In the genomic region with DNA sequence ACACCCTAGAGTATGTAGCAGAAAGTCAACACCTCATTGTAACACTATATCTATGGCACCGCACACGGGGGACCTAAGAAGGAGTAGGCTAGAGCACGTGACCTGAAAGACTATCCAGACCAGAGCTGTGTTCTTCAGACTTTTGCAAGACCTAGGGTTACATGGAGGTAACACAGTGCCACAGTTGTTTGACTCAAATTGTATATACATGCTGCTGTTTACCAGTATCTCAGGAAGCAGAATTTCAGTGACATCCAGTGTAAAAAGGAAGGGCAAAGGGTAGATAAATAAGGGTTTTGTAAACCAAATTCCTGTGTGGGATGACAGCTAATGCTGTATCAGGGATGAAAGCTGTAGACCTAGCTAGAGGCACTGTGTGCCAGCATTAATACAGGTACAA, we compare ENCODE assay signal across 20 cellular contexts. TPM values are rescaled to one million over a fixed set of nuclear protein-coding genes. Genes with fewer than 3 reads are reported as not detected.
DNase-seq lines count a peak whose midpoint lies in the region; ATAC-seq, FAIRE-seq and TF ChIP-seq lines count a peak whose summit lies in the region.
"Had no signal": no experiment of that assay in that cellular context is flagged by ENCODE, and none has a peak within 500 bp of the region (broad histone marks: within the 10 kb centered on the region; RNA-seq: fewer than 3 reads in every experiment).

No MANE protein-coding gene starts in this region.

- no peaks in the 10 kb centered on the region for H3K27me3 ChIP-seq in K562 (ENCODE audit: control insufficient read depth in 2 of 2, insufficient read depth in 2 of 2, low read length in 2 of 2)
- no peaks in the 10 kb centered on the region for H3K27me3 ChIP-seq in mesendoderm (ENCODE audit: insufficient read depth, low read length, poor library complexity)
- H3K27me3 ChIP-seq: BE2C had no signal

- H3K36me3 ChIP-seq in K562 (ENCODE audit: control insufficient read depth, insufficient read depth, low read length) (no peaks in the 10 kb centered on the region), mesendoderm (ENCODE audit: control insufficient read depth, insufficient read depth, low read length) (no peaks in the 10 kb centered on the region)
- H3K36me3 ChIP-seq: BE2C, HAP-1 had no signal

- H3K4ac ChIP-seq in mesendoderm (ENCODE audit: low read depth, low read length): no peak overlapping the region

- 7% methylated on average over 3 of the region's 3 CpGs for WGBS in K562 (ENCODE audit: insufficient coverage, low coverage, missing lambda C conversion rate)
- WGBS in mesendoderm (ENCODE audit: extremely low coverage, insufficient coverage, low lambda C conversion rate): no CpG with 5 or more reads among the region's 3 CpGs

- H3K4me2 ChIP-seq in K562 (ENCODE audit: insufficient read depth, low read length): no peak overlapping the region
- H3K4me2 ChIP-seq in mesendoderm (ENCODE audit: low read length): no peak overlapping the region

- H2AFZ ChIP-seq in K562 (ENCODE audit: low read depth, low read length): no peak overlapping the region
- H2AFZ ChIP-seq: GM23248 had no signal

- no peak for TF ChIP-seq CTCF in K562 (IDR thresholded peaks at IDR 0.05 in 2 of 3, conservative IDR thresholded peaks at IDR 0.05 in 1 of 3; ENCODE audit: insufficient read depth in 2 of 3, low read depth in 1 of 3, low read length in 3 of 3)

- no peaks in the 10 kb centered on the region for H4K20me1 ChIP-seq in K562 (replicated peaks; ENCODE audit: control insufficient read depth, insufficient read depth, low read length)

- H2BK120ac ChIP-seq in mesendoderm (ENCODE audit: low read depth, low read length): no peak overlapping the region

- H3K79me2 ChIP-seq in K562 (ENCODE audit: control insufficient read depth, insufficient read depth, low read length): no peaks in the 10 kb centered on the region
- no peaks in the 10 kb centered on the region for H3K79me2 ChIP-seq in mesendoderm (ENCODE audit: control insufficient read depth, insufficient read depth, low read length)

- H3K4me3 ChIP-seq in K562 (no peak overlapping the region), mesendoderm (ENCODE audit: low read length) (no peak overlapping the region)
- H3K4me3 ChIP-seq: GM23248, HAP-1 had no signal

- BruUV-seq in K562 (replicated peaks; lab: Mats Ljungman, UMichigan): no TSS peak

- H3K9me3 ChIP-seq in K562 (replicated peaks; ENCODE audit: control insufficient read depth, insufficient read depth, low read depth, low read length): no peaks in the 10 kb centered on the region
- H3K9me3 ChIP-seq: BE2C, HAP-1 had no signal

- H3K27ac ChIP-seq in K562 (ENCODE audit: extremely low read depth, low read depth, low read length) (no peak overlapping the region), mesendoderm (ENCODE audit: low read depth, low read length) (no peak overlapping the region)
- H3K27ac ChIP-seq: GM23248 had no signal

- H2BK15ac ChIP-seq in mesendoderm (replicated peaks; ENCODE audit: low read depth): no peak overlapping the region

- TF ChIP-seq EP300 in K562 (IDR thresholded peaks at IDR 0.05; ENCODE audit: low read length): no peak

- no peaks in the 10 kb centered on the region for H3K9me1 ChIP-seq in K562 (ENCODE audit: control insufficient read depth, insufficient read depth, low read length)

- intact Hi-C loops in K562 (cut with micrococcal nuclease): no loop called here

- no peak overlapping the region for H4K5ac ChIP-seq in mesendoderm (ENCODE audit: low read length)

- POLR2A ChIA-PET in K562 (lab: Yijun Ruan, JAX): no interaction called here

- ATAC-seq in K562: no peak
- ATAC-seq in left lobe of liver: peak; percentile 63
- no peak for ATAC-seq in HG03342 (IDR thresholded peaks at IDR 0.05; ENCODE audit: unreplicated experiment)

- no peak overlapping the region for H3K56ac ChIP-seq in mesendoderm (ENCODE audit: low read length)

- TF ChIP-seq RAD21 in K562 (CRISPR knock-in tag; conservative IDR thresholded peaks at IDR 0.05 in 1 of 2, IDR thresholded peaks at IDR 0.05 in 1 of 2): no peak

- CTCF ChIA-PET in K562 (lab: Yijun Ruan, JAX; ENCODE audit: low intra/inter-chr PET ratio): no interaction called here

- in situ Hi-C loops in K562 (cut with MboI): no loop called here

- FAIRE-seq in K562 (lab: Jason Lieb, UNC): no peak

- no peak overlapping the region for H2BK5ac ChIP-seq in mesendoderm (ENCODE audit: low read length)

- no peak overlapping the region for H4K8ac ChIP-seq in mesendoderm (ENCODE audit: low read depth, low read length)

- DNase-seq in NCI-H748 (lab: John Stamatoyannopoulos, UW; ENCODE audit: unreplicated experiment): peak; percentile 1
- no peak for DNase-seq in NCI-H748 treated with DMSO at 0.1 percent for 48 hours (lab: John Stamatoyannopoulos, UW)
- no peak for DNase-seq in K562 (ENCODE audit: extremely low read depth in 1 of 4, low spot score in 3 of 4)
- DNase-seq in left lobe of liver (ENCODE audit: low spot score): no peak
- DNase-seq in mesendoderm: peak; percentile 0
- DNase-seq in activated CD4-positive, alpha-beta T cell treated with anti-CD3 and anti-CD28 coated beads, Interleukin-2, amount 50 U/mL, for 4 hours: no peak
- DNase-seq in Ammon's horn (ENCODE audit: low spot score): no peak
- DNase-seq: 8988T; BE2C; C1 segment of cervical spinal cord; CD4-positive, CD25-positive, alpha-beta regulatory T cell; CD8-positive, alpha-beta memory T cell; COR-L47; DMS79 treated with DMSO at 0.1 percent for 48 hours; GF-D8; GM23248; IMR-90; KBM-7 had no signal

- no peak overlapping the region for H2AK5ac ChIP-seq in mesendoderm (ENCODE audit: low read length)

- no peaks in the 10 kb centered on the region for H3K79me1 ChIP-seq in mesendoderm (ENCODE audit: low read length)

- H3K4me1 ChIP-seq in K562 (replicated peaks in 1 of 2; ENCODE audit: control insufficient read depth in 2 of 2, insufficient read depth in 2 of 2, low read length in 2 of 2) (0 out of 5 replicates have a peak, but pooled peaks cover 0 to 2% of the 10 kb centered on the region in 2 experiments), mesendoderm (ENCODE audit: control insufficient read depth, low read depth, low read length) (no peaks in the 10 kb centered on the region)
- H3K4me1 ChIP-seq: BE2C, HAP-1 had no signal

- H3K23ac ChIP-seq in mesendoderm (ENCODE audit: low read length): no peak overlapping the region

- H3K18ac ChIP-seq in mesendoderm (ENCODE audit: low read length): no peak overlapping the region

- no peak for TF ChIP-seq POLR2A in K562 (conservative IDR thresholded peaks at IDR 0.05)

- H3K9ac ChIP-seq in K562 (ENCODE audit: insufficient read depth in 1 of 2, low read depth in 2 of 2, low read length in 2 of 2) (no peak overlapping the region), mesendoderm (ENCODE audit: low read length) (no peak overlapping the region)
- H3K9ac ChIP-seq: GM23248 had no signal

RNA-seq across cellular contexts. Expression of a gene that starts 30.2 kb away (rescaled TPM):
- 1.6 and 3.4 TPM in 2 replicates for total RNA-seq in K562 (2011; cell fraction: chromatin; rRNA removed; ENCODE audit: low replicate concordance)
- 2.5 and 4.0 TPM in 2 replicates for total RNA-seq in K562 (2011; cell fraction: nucleolus; rRNA removed)
- total RNA-seq in K562 (2011; cell fraction: nucleoplasm; rRNA removed): 2.1 and 2.6 TPM in 2 replicates
- 5.4 and 6.7 TPM in 2 replicates for total RNA-seq in K562 (2014; rRNA removed)
- 0.73 and 1.2 TPM in 2 replicates for total RNA-seq in K562 (2014; rRNA removed; fragmentation: Illumina TruSeq; extraction: Trizol)
- 3.9 and 5.0 TPM in 2 replicates for total RNA-seq in K562 (2015; rRNA removed; fragmentation: Illumina TruSeq; extraction: Trizol)
- 6.3 and 6.9 TPM in 2 replicates for total RNA-seq in K562 (2021)
- 0.83 and 1.0 TPM in 2 replicates for polyA plus RNA-seq in K562 (2011; rRNA removed)
- 1.0 and 2.3 TPM in 2 replicates for polyA plus RNA-seq in K562 (2011; cell fraction: cytosol; rRNA removed)
- 2.5 and 4.9 TPM in 2 replicates for polyA plus RNA-seq in K562 (2011; cell fraction: nucleus; rRNA removed)
- polyA plus RNA-seq in K562 (2012): 5.4 and 10.1 TPM in 2 replicates
- polyA plus RNA-seq in K562 (2014; fragmentation: Illumina TruSeq; extraction: Trizol): 1.3 and 2.6 TPM in 2 replicates
- polyA plus RNA-seq in K562 (2014; fragmentation: Nextera tagmentation; extraction: Ambion mirVana): under 1 TPM; 0.10 to 0.13 TPM
- 4.2 and 4.9 TPM in 2 replicates for polyA plus RNA-seq in K562 (2014; rRNA removed)
- 0.42 TPM in 2 replicates for polyA minus RNA-seq in K562 (2011; rRNA and poly(A)+ RNA removed)
- 0.48 TPM in 1 of 2 replicates, not detected in the other for polyA minus RNA-seq in K562 (2011; cell fraction: cytosol; rRNA and poly(A)+ RNA removed)
- polyA minus RNA-seq in K562 (2011; cell fraction: nucleus; rRNA and poly(A)+ RNA removed): 1.1 and 1.2 TPM in 2 replicates
- 4.0 TPM for total RNA-seq in left lobe of liver
- 1.9 TPM for polyA plus RNA-seq in mesendoderm (2013, experiment 1 of 2)
- polyA plus RNA-seq in mesendoderm (2013, experiment 2 of 2): 2.1 TPM
- total RNA-seq: CD4-positive, CD25-positive, alpha-beta regulatory T cell had no signal

RNA-seq across cellular contexts. Expression of a gene that starts 46.2 kb away (rescaled TPM):
- total RNA-seq in K562 (2011; cell fraction: chromatin; rRNA removed; ENCODE audit: low replicate concordance): 0.76 and 0.88 TPM in 2 replicates
- 0.26 and 0.50 TPM in 2 replicates for total RNA-seq in K562 (2011; cell fraction: nucleolus; rRNA removed)
- 0.51 and 0.53 TPM in 2 replicates for total RNA-seq in K562 (2011; cell fraction: nucleoplasm; rRNA removed)
- 1.2 and 1.3 TPM in 2 replicates for total RNA-seq in K562 (2014; rRNA removed)
- total RNA-seq in K562 (2014; rRNA removed; fragmentation: Illumina TruSeq; extraction: Trizol): 0.64 and 0.65 TPM in 2 replicates
- 0.98 and 1.0 TPM in 2 replicates for total RNA-seq in K562 (2015; rRNA removed; fragmentation: Illumina TruSeq; extraction: Trizol)
- total RNA-seq in K562 (2021): 1.2 and 1.3 TPM in 2 replicates
- polyA plus RNA-seq in K562 (2011; rRNA removed): 0.39 and 0.45 TPM in 2 replicates
- 0.35 and 0.43 TPM in 2 replicates for polyA plus RNA-seq in K562 (2011; cell fraction: cytosol; rRNA removed)
- polyA plus RNA-seq in K562 (2011; cell fraction: nucleus; rRNA removed): 1.1 and 1.7 TPM in 2 replicates
- 1.0 and 4.7 TPM in 2 replicates for polyA plus RNA-seq in K562 (2012)
- polyA plus RNA-seq in K562 (2014; fragmentation: Illumina TruSeq; extraction: Trizol): 0.92 and 1.2 TPM in 2 replicates
- polyA plus RNA-seq in K562 (2014; fragmentation: Nextera tagmentation; extraction: Ambion mirVana): under 1 TPM in 1 of 2 experiments, not detected in 1; 0.01 TPM
- polyA plus RNA-seq in K562 (2014; rRNA removed): 0.63 and 1.5 TPM in 2 replicates
- 0.25 and 0.30 TPM in 2 replicates for polyA minus RNA-seq in K562 (2011; rRNA and poly(A)+ RNA removed)
- not detected in 2 replicates for polyA minus RNA-seq in K562 (2011; cell fraction: cytosol; rRNA and poly(A)+ RNA removed)
- polyA minus RNA-seq in K562 (2011; cell fraction: nucleus; rRNA and poly(A)+ RNA removed): 0.11 and 0.13 TPM in 2 replicates
- 0.23 TPM for total RNA-seq in left lobe of liver
- polyA plus RNA-seq in mesendoderm (2013, experiment 1 of 2): 2.0 TPM
- 2.1 TPM for polyA plus RNA-seq in mesendoderm (2013, experiment 2 of 2)
- total RNA-seq: GM23248, IMR-90 had no signal
- polyA plus RNA-seq: GM23248 had no signal

Comparison
In these comparisons a context has a peak if more than half of its experiments do, and no peak if none do; other contexts are left out.
1. DNase-seq: peak in NCI-H748 (single experiment) and mesendoderm (single experiment); none in NCI-H748 treated with DMSO at 0.1 percent for 48 hours (single experiment), K562 (0 of 4), left lobe of liver (single experiment), activated CD4-positive, alpha-beta T cell treated with anti-CD3 and anti-CD28 coated beads, Interleukin-2, amount 50 U/mL, for 4 hours (0 of 2) and Ammon's horn (single experiment).